Comparison of ENCODE assay signal across 16 cellular contexts in genomic region chr1:85626818-85627217, GRCh38. TPM values are rescaled to one million over a fixed set of nuclear protein-coding genes. Genes with fewer than 3 reads are reported as not detected.
DNase-seq lines count a peak whose midpoint lies in the region; ATAC-seq and TF ChIP-seq lines count a peak whose summit lies in the region.
"Had no signal": no experiment of that assay in that cellular context is flagged by ENCODE, and none has a peak within 500 bp of the region (broad histone marks: within the 10 kb centered on the region; RNA-seq: fewer than 3 reads in every experiment).

No MANE protein-coding gene starts in this region.

- intact Hi-C loops in IMR-90 (cut with micrococcal nuclease) (loop anchor here (5.0 kb wide), 1 partner anchor 40 kb away; no protein-coding TSS in a partner anchor), gastrocnemius medialis (cut with DNase I; ENCODE audit: low total_unique reads) (no loop called here)

- H3K9ac ChIP-seq in IMR-90 (ENCODE audit: low read depth, low read length) (no peak overlapping the region), smooth muscle cell (ENCODE audit: low read depth) (no peak overlapping the region)

- H3K18ac ChIP-seq in IMR-90 (ENCODE audit: low read depth, low read length): peak overlapping the region; percentile 9; the same call in 1 of the 2 replicates

- H3K36me3 Mint-ChIP-seq in activated CD8-positive, alpha-beta memory T cell treated with anti-CD3 and anti-CD28 coated beads, Interleukin-2, amount 10 ng/mL, durations not matched to agents 7 days and 5 days: peaks cover 27% of the 10 kb centered on the region

- H2AFZ ChIP-seq in IMR-90 (replicated peaks; ENCODE audit: low read length, poor library complexity) (no peak overlapping the region), smooth muscle cell (ENCODE audit: low read depth) (no peak overlapping the region)

- DNase-seq in IMR-90 (no peak), fibroblast of peridontal ligament (ENCODE audit: extremely low read depth) (peak; percentile 13), gastrocnemius medialis (no peak), smooth muscle cell (lab: John Stamatoyannopoulos, UW; ENCODE audit: unreplicated experiment) (no peak), activated T-cell treated with anti-CD3 and anti-CD28 coated beads for 4 hours (no peak)
- DNase-seq in activated CD8-positive, alpha-beta memory T cell treated with anti-CD3 and anti-CD28 coated beads, Interleukin-2, amount 10 ng/mL, durations not matched to agents 7 days and 5 days: no peak
- DNase-seq: BE2C; CD8-positive, alpha-beta T cell; COR-L47; DND-41; GDM1; GOT3; H9 had no signal

- no peak overlapping the region for H3K4me3 Mint-ChIP-seq in activated CD8-positive, alpha-beta memory T cell treated with anti-CD3 and anti-CD28 coated beads, Interleukin-2, amount 10 ng/mL, durations not matched to agents 7 days and 5 days
- H3K4me3 Mint-ChIP-seq: CD14-positive monocyte; CD8-positive, alpha-beta T cell; H9 had no signal

- peaks cover 8% of the 10 kb centered on the region for H3F3A ChIP-seq in smooth muscle cell (ENCODE audit: low read depth)

- dilution Hi-C loops in IMR-90 (cut with HindIII; ENCODE audit: low sequenced_read_pairs, unreplicated experiment): no loop called here

- H4K8ac ChIP-seq in IMR-90 (ENCODE audit: low read depth in 2 of 2, low read length in 2 of 2): no peak overlapping the region; a peak in 1 of 4 replicates

- H3K27ac ChIP-seq in IMR-90 (ENCODE audit: insufficient read depth, low read length): no peak overlapping the region
- peak overlapping the region in 1 of 4 donors; percentile 6 for H3K27ac ChIP-seq in gastrocnemius medialis
- no peak overlapping the region for H3K27ac ChIP-seq in smooth muscle cell (ENCODE audit: low read depth)
- H3K27ac ChIP-seq: HL-60 had no signal

- H2BK20ac ChIP-seq in IMR-90 (ENCODE audit: low read depth, low read length): peak overlapping the region; percentile 34; the same call in 1 of the 2 replicates

- H3K79me2 ChIP-seq in smooth muscle cell (ENCODE audit: low read depth): no peaks in the 10 kb centered on the region

- no peaks in the 10 kb centered on the region for H3K27me3 ChIP-seq in IMR-90 (ENCODE audit: control insufficient read depth, insufficient read depth, low read length)
- no peaks in the 10 kb centered on the region for H3K27me3 ChIP-seq in gastrocnemius medialis
- H3K27me3 ChIP-seq in smooth muscle cell (ENCODE audit: low read depth): no peaks in the 10 kb centered on the region
- H3K27me3 ChIP-seq: BE2C had no signal

- H4K20me1 ChIP-seq in IMR-90 (ENCODE audit: insufficient read depth, low read length): peaks cover 4% of the 10 kb centered on the region
- H4K20me1 ChIP-seq in smooth muscle cell (ENCODE audit: low read depth): no peaks in the 10 kb centered on the region

- no peak overlapping the region for H3K4me3 ChIP-seq in IMR-90 (ENCODE audit: insufficient read depth, low read depth, low read length)
- H3K4me3 ChIP-seq in gastrocnemius medialis: no peak overlapping the region
- no peak overlapping the region for H3K4me3 ChIP-seq in smooth muscle cell

- POLR2A ChIA-PET in IMR-90 (lab: Charles Lee; ENCODE audit: unreplicated experiment): no interaction called here

- H3K23ac ChIP-seq in IMR-90 (ENCODE audit: low read depth, low read length): no peak overlapping the region

- H3K9me3 ChIP-seq in IMR-90 (ENCODE audit: control insufficient read depth, insufficient read depth, low read length) (peaks cover 4% of the 10 kb centered on the region; the same call in 1 of the 2 replicates), gastrocnemius medialis (no peaks in the 10 kb centered on the region), smooth muscle cell (replicated peaks; ENCODE audit: low read depth) (no peaks in the 10 kb centered on the region)
- H3K9me3 ChIP-seq: BE2C had no signal

- peaks cover 0 to 8% of the 10 kb centered on the region in 2 experiments; a peak in 2 of 4 replicates for H3K79me1 ChIP-seq in IMR-90 (ENCODE audit: low read depth in 1 of 2, low read length in 2 of 2)

- peak overlapping the region; percentile 47; the same call in 1 of the 2 replicates for H2AK5ac ChIP-seq in IMR-90 (ENCODE audit: low read depth, low read length)

- H3K36me3 ChIP-seq in IMR-90 (ENCODE audit: control insufficient read depth, insufficient read depth, low read length): no peaks in the 10 kb centered on the region
- no peaks in the 10 kb centered on the region for H3K36me3 ChIP-seq in gastrocnemius medialis
- no peaks in the 10 kb centered on the region for H3K36me3 ChIP-seq in smooth muscle cell (ENCODE audit: low read depth)
- H3K36me3 ChIP-seq: BE2C had no signal

- TF ChIP-seq CTCF in IMR-90 (conservative IDR thresholded peaks at IDR 0.05; ENCODE audit: low read depth, low read length) (no peak), gastrocnemius medialis (IDR thresholded peaks at IDR 0.05 in 4 of 5, conservative IDR thresholded peaks at IDR 0.05 in 1 of 5) (no peak), smooth muscle cell (IDR thresholded peaks at IDR 0.05; ENCODE audit: borderline replicate concordance, insufficient read depth, poor library complexity, severe bottlenecking) (no peak)

- ATAC-seq in IMR-90 (ENCODE audit: low read depth) (no peak), gastrocnemius medialis (peak; percentile 48 to 78), HG03342 (IDR thresholded peaks at IDR 0.05; ENCODE audit: unreplicated experiment) (no peak)
- no peak for ATAC-seq in activated CD8-positive, alpha-beta memory T cell treated with anti-CD3 and anti-CD28 coated beads, Interleukin-2, amount 10 ng/mL, durations not matched to agents 7 days and 5 days
- ATAC-seq: CD8-positive, alpha-beta T cell had no signal

- TF ChIP-seq RAD21 in IMR-90 (IDR thresholded peaks at IDR 0.05; ENCODE audit: low read length): no peak

- H3K4me2 ChIP-seq in IMR-90 (ENCODE audit: low read depth, low read length) (no peak overlapping the region), smooth muscle cell (no peak overlapping the region)

- in situ Hi-C loops in IMR-90 (cut with MboI; ENCODE audit: low sequenced_read_pairs): no loop called here
- in situ Hi-C loops in gastrocnemius medialis (cut with MboI; ENCODE audit: low sequenced_read_pairs in 4 of 4): no loop called here

- CTCF ChIA-PET in IMR-90 (lab: Yijun Ruan, JAX): interaction anchor here (0.9 to 1.0 kb wide), 2 partner anchors 15 to 66 kb away, joined by 4 to 7 read pairs; no protein-coding TSS in a partner anchor
- CTCF ChIA-PET in activated CD8-positive, alpha-beta memory T cell treated with anti-CD3 and anti-CD28 coated beads, Interleukin-2, amount 10 ng/mL, durations not matched to agents 7 days and 5 days (lab: Charles Lee): no interaction called here

- no peaks in the 10 kb centered on the region for H3K27me3 Mint-ChIP-seq in activated CD8-positive, alpha-beta memory T cell treated with anti-CD3 and anti-CD28 coated beads, Interleukin-2, amount 10 ng/mL, durations not matched to agents 7 days and 5 days

- H2BK15ac ChIP-seq in IMR-90 (ENCODE audit: low read depth, low read length): peak overlapping the region; percentile 75; the same call in 1 of the 3 replicates

- no peak overlapping the region for H2BK5ac ChIP-seq in IMR-90 (ENCODE audit: low read depth, low read length, poor library complexity, severe bottlenecking)

- no peak overlapping the region for H2AK9ac ChIP-seq in IMR-90 (replicated peaks; ENCODE audit: low read depth, low read length, poor library complexity)

- no peak overlapping the region for H4K91ac ChIP-seq in IMR-90 (ENCODE audit: insufficient read depth, low read depth, low read length)

- H4K5ac ChIP-seq in IMR-90 (ENCODE audit: low read depth, low read length): peak overlapping the region; percentile 9; the same call in 1 of the 2 replicates

- no TSS peak for BruUV-seq in IMR-90 (replicated peaks; lab: Mats Ljungman, UMichigan)

- peaks cover 8% of the 10 kb centered on the region for H3K4me1 Mint-ChIP-seq in activated CD8-positive, alpha-beta memory T cell treated with anti-CD3 and anti-CD28 coated beads, Interleukin-2, amount 10 ng/mL, durations not matched to agents 7 days and 5 days
- H3K4me1 Mint-ChIP-seq: CD14-positive monocyte had no signal

- peak overlapping the region; percentile 39; the same call in 1 of the 2 replicates for H3K4ac ChIP-seq in IMR-90 (ENCODE audit: low read depth, low read length)

- no peak overlapping the region for H3K14ac ChIP-seq in IMR-90 (replicated peaks; ENCODE audit: low read depth, low read length)

- H3K9me3 Mint-ChIP-seq in activated CD8-positive, alpha-beta memory T cell treated with anti-CD3 and anti-CD28 coated beads, Interleukin-2, amount 10 ng/mL, durations not matched to agents 7 days and 5 days (ENCODE audit: low read depth): peaks cover 14% of the 10 kb centered on the region

- no peak overlapping the region for H3K27ac Mint-ChIP-seq in activated CD8-positive, alpha-beta memory T cell treated with anti-CD3 and anti-CD28 coated beads, Interleukin-2, amount 10 ng/mL, durations not matched to agents 7 days and 5 days
- H3K27ac Mint-ChIP-seq: CD8-positive, alpha-beta T cell had no signal

- H3K56ac ChIP-seq in IMR-90 (ENCODE audit: extremely low read depth, insufficient read depth, low read length): no peak overlapping the region

- 0 out of 2 replicates have a peak overlapping the region, but pooled peaks have one; percentile 18 for H2BK120ac ChIP-seq in IMR-90 (ENCODE audit: low read depth, low read length)

- peaks cover 16% of the 10 kb centered on the region for H3K4me1 ChIP-seq in IMR-90 (ENCODE audit: control insufficient read depth, insufficient read depth, low read length)
- H3K4me1 ChIP-seq in gastrocnemius medialis: peaks cover 35 to 38% of the 10 kb centered on the region in 2 donors
- H3K4me1 ChIP-seq in smooth muscle cell (ENCODE audit: low read depth): peaks cover 4% of the 10 kb centered on the region
- H3K4me1 ChIP-seq: BE2C had no signal

- H3K9me1 ChIP-seq in IMR-90 (ENCODE audit: insufficient read depth, low read length): peaks cover 9% of the 10 kb centered on the region

- TF ChIP-seq POLR2A in IMR-90 (IDR thresholded peaks at IDR 0.05; ENCODE audit: low read depth, low read length) (no peak), gastrocnemius medialis (IDR thresholded peaks at IDR 0.05) (no peak)

TF ChIP-seq in IMR-90, 13 proteins besides CTCF, POLR2A, EP300 and RAD21 (continues in another document):
- TF ChIP-seq CHD1 (IDR thresholded peaks at IDR 0.05; ENCODE audit: low read depth, low read length): no peak
- TF ChIP-seq SMC3 (IDR thresholded peaks at IDR 0.05; ENCODE audit: low read depth, low read length): no peak
- TF ChIP-seq MAZ (IDR thresholded peaks at IDR 0.05; ENCODE audit: borderline replicate concordance, low read depth, low read length): no peak
- no peak for TF ChIP-seq RCOR1 (IDR thresholded peaks at IDR 0.05; ENCODE audit: insufficient replicate concordance, low read length)
- no peak for TF ChIP-seq FOS (IDR thresholded peaks at IDR 0.05; ENCODE audit: low read depth, low read length)

RNA-seq across cellular contexts. Expression of gene CCN1, which starts 46.3 kb away (rescaled TPM):
- total RNA-seq in IMR-90 (2012; rRNA removed) (76.9 and 90.3 TPM in 2 replicates), gastrocnemius medialis (10 to 100 TPM in 3 of 4 donors, 1 to 10 TPM in 1; 5.6 to 64.3 (median 25.0) TPM), smooth muscle cell (440 and 450 TPM in 2 replicates)
- polyA plus RNA-seq in IMR-90 (2012; rRNA removed) (819 and 905 TPM in 2 replicates), smooth muscle cell (1,412 and 1,766 TPM in 2 replicates)
- polyA plus RNA-seq in IMR-90 (2012; cell fraction: cytosol; rRNA removed): 700 and 814 TPM in 2 replicates
- polyA plus RNA-seq in IMR-90 (2012; cell fraction: nucleus; rRNA removed; ENCODE audit: low replicate concordance): 1,179 and 1,372 TPM in 2 replicates
- total RNA-seq in activated CD8-positive, alpha-beta memory T cell treated with anti-CD3 and anti-CD28 coated beads, Interleukin-2, amount 10 ng/mL, durations not matched to agents 7 days and 5 days: not detected
- total RNA-seq: CD8-positive, alpha-beta T cell had no signal
- polyA plus RNA-seq: CD14-positive monocyte had no signal

Comparison
In these comparisons a context has a peak if more than half of its experiments do, and no peak if none do; other contexts are left out.
1. ATAC-seq: peak in gastrocnemius medialis (2 of 2); none in IMR-90 (single experiment), activated CD8-positive, alpha-beta memory T cell treated with anti-CD3 and anti-CD28 coated beads, Interleukin-2, amount 10 ng/mL, durations not matched to agents 7 days and 5 days (single experiment) and HG03342 (single experiment).
2. RNA of gene CCN1, which starts 46.3 kb away (total RNA-seq): 440 to 450 TPM in smooth muscle cell, 76.9 to 90.3 TPM in IMR-90 and 5.6 to 64.3 TPM in gastrocnemius medialis; not detected in activated CD8-positive, alpha-beta memory T cell treated with anti-CD3 and anti-CD28 coated beads, Interleukin-2, amount 10 ng/mL, durations not matched to agents 7 days and 5 days; every median in the first group is over 4 times any median in the second.